1 cellular context compared by ENCODE assay signal in the genomic region with DNA sequence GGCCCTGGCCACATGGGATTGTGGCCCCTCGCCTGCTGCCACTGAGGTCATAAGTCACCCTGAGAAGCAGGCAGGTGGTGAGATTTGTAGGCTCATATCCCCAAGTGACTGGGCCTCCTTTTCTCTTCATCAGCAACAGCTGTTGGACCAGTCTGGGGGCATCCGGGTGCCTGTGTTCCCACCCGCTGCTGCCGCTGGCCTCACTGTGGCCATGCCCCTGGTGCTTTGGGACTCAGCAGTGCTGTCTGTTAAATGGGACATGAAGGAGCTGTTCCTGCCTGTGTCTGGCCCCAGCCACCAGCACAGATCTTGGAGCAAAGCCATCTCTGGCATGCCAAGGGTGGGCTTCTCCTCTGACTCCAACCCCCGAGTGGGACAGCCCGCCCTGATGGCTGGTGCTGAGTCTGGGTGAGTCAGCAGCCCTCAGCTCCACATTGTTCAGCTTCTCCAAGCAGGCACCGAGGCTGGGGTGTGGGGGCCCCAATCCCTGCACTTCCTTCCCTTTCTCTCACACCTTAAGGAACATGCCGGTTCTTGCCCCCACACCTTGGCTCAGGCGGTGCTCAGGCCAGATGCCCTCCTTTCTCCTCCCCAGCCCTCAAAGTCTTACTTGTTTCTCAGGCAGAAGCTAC.
TF ChIP-seq lines count a peak whose summit lies in the region.

No MANE protein-coding gene starts in this region.

TF ChIP-seq in A549, 52 proteins besides CTCF, POLR2A, EP300 and RAD21:
- TF ChIP-seq MAX (IDR thresholded peaks at IDR 0.05) (peak; percentile 28; the same call in 1 of the 2 replicates), HEYL (CRISPR knock-in tag; IDR thresholded peaks at IDR 0.05) (no peak)
